8 cellular contexts compared by ENCODE assay signal in genomic region chr9:129028192-129028966, GRCh38. TPM values are rescaled to one million over a fixed set of nuclear protein-coding genes. Genes with fewer than 3 reads are reported as not detected.
DNase-seq lines count a peak whose midpoint lies in the region; TF ChIP-seq lines count a peak whose summit lies in the region.

SH3GLB2 (minus strand) TSS chr9:129028331; CDS start chr9:129028154, 177 bp downstream.

- H3K4me3 ChIP-seq in MG63 (peak within 1 kb of the TSS; percentile 65), SJSA1 (peak within 1 kb of the TSS; percentile 91), neutrophil (ENCODE audit: low read depth in 1 of 2, low read length in 1 of 2) (peak within 1 kb of the TSS; percentile 68 to 80)

- peak within 1 kb of the TSS; percentile 27 for H3K18ac ChIP-seq in H9 (ENCODE audit: insufficient read length, low read depth, low read length)

- H2BK12ac ChIP-seq in H9 (ENCODE audit: insufficient read length, low read depth, low read length), result no peak within 1 kb of the TSS

- no peak within 1 kb of the TSS; the same call in 1 of the 2 replicates for H2BK15ac ChIP-seq in H9 (ENCODE audit: low read depth, low read length)

- H3K9me3 Mint-ChIP-seq in H9, result no peaks in the 10 kb centered on the region

- H3K23me2 ChIP-seq in H9 (ENCODE audit: insufficient read length, low read depth, low read length, poor library complexity, severe bottlenecking), result peaks cover 7% of the 10 kb centered on the region

- peak within 1 kb of the TSS; percentile 30 for H3K9ac ChIP-seq in H9 (ENCODE audit: extremely low read depth, insufficient read length, low read length)

- no peak within 1 kb of the TSS for H3K56ac ChIP-seq in H9 (ENCODE audit: insufficient read length, low read depth, low read length)

- H3T11ph ChIP-seq in H9 (ENCODE audit: low read length), result no peak within 1 kb of the TSS

- H4K5ac ChIP-seq in H9 (ENCODE audit: insufficient read length, low read depth, low read length), result no peak within 1 kb of the TSS

- H3K9me3 ChIP-seq in H9 (ENCODE audit: control insufficient read depth, low read depth, low read length), result no peaks in the 10 kb centered on the region
- no peaks in the 10 kb centered on the region for H3K9me3 ChIP-seq in MG63
- no peaks in the 10 kb centered on the region for H3K9me3 ChIP-seq in SJSA1 (replicated peaks)
- no peaks in the 10 kb centered on the region for H3K9me3 ChIP-seq in neutrophil

- no peak within 1 kb of the TSS for H3K23ac ChIP-seq in H9 (ENCODE audit: insufficient read length, low read depth, low read length)

- H3K4ac ChIP-seq in H9 (ENCODE audit: low read depth, low read length), result no peak within 1 kb of the TSS

- H3K4me1 Mint-ChIP-seq in H9, result peaks cover 9 to 40% of the 10 kb centered on the region in 2 experiments

- H3K36me3 ChIP-seq in MG63, result no peaks in the 10 kb centered on the region
- no peaks in the 10 kb centered on the region for H3K36me3 ChIP-seq in SJSA1
- no peaks in the 10 kb centered on the region for H3K36me3 ChIP-seq in neutrophil

- in situ Hi-C loops in G401 (cut with HindIII; ENCODE audit: low sequenced_read_pairs), result no loop called here

- H3K14ac ChIP-seq in H9 (ENCODE audit: insufficient read depth, low read length), result peak within 1 kb of the TSS; percentile 57; the same call in 1 of the 2 replicates

- no peaks in the 10 kb centered on the region for H4K20me1 ChIP-seq in H9 (ENCODE audit: control insufficient read depth, insufficient read depth, insufficient read length)

- DNase-seq in G401 (ENCODE audit: low spot score) (peak; percentile 99), H9 (peak; percentile 96), MG63 (peak; percentile 88), SJSA1 (ENCODE audit: low read depth in 1 of 2, low spot score in 2 of 2) (peak; percentile 56 to 94), foreskin melanocyte (peak; percentile 60)
- peak; percentile 92 to 96 (median 93) for DNase-seq in activated naive CD4-positive, alpha-beta T cell (lab: John Stamatoyannopoulos, UW)

- no peaks in the 10 kb centered on the region for H3K27me3 Mint-ChIP-seq in H9 (ENCODE audit: low read depth)

- H2BK20ac ChIP-seq in H9 (ENCODE audit: low read depth, low read length, poor library complexity, severe bottlenecking), result no peak within 1 kb of the TSS

- H3K27me3 ChIP-seq in H9 (ENCODE audit: insufficient read depth, low read length) (no peaks in the 10 kb centered on the region), MG63 (no peaks in the 10 kb centered on the region), SJSA1 (replicated peaks) (no peaks in the 10 kb centered on the region), neutrophil (no peaks in the 10 kb centered on the region)

- H2AFZ ChIP-seq in H9 (ENCODE audit: low read length), result no peak within 1 kb of the TSS

- H3K4me2 ChIP-seq in H9 (ENCODE audit: insufficient read depth, insufficient read length, low read length), result peak within 1 kb of the TSS; percentile 26

- H2AK5ac ChIP-seq in H9 (ENCODE audit: insufficient read length, low read length), result no peak within 1 kb of the TSS

- H3K4me1 ChIP-seq in H9 (ENCODE audit: insufficient read depth, low read length) (no peaks in the 10 kb centered on the region; the same call in 1 of the 2 replicates), SJSA1 (replicated peaks) (peaks cover 13% of the 10 kb centered on the region), neutrophil (ENCODE audit: control insufficient read depth in 1 of 2, insufficient read depth in 1 of 2, low read depth in 1 of 2, low read length in 1 of 2) (peaks cover 26 to 31% of the 10 kb centered on the region in 2 experiments)

- H4K91ac ChIP-seq in H9 (ENCODE audit: insufficient read length, low read depth, low read length), result no peak within 1 kb of the TSS

- H3K36me3 Mint-ChIP-seq in H9 (ENCODE audit: insufficient read depth in 1 of 3, low read depth in 3 of 3), result no peaks in the 10 kb centered on the region; a peak in 1 of 7 replicates

- peak within 1 kb of the TSS; percentile 15 to 88 (median 69); a peak in 4 of 7 replicates for H3K27ac Mint-ChIP-seq in H9

- WGBS in H9 (ENCODE audit: extremely low coverage, insufficient read length, low lambda C conversion rate), result no CpG with 5 or more reads among the region's 60 CpGs

- H3K79me2 ChIP-seq in H9 (ENCODE audit: insufficient read depth, low read length), result peaks cover 2% of the 10 kb centered on the region; the same call in 1 of the 2 replicates

- H3K27ac ChIP-seq in H9 (ENCODE audit: insufficient read length, low read depth, low read length) (no peak within 1 kb of the TSS), SJSA1 (peak within 1 kb of the TSS; percentile 8; the same call in 1 of the 2 replicates), neutrophil (peak within 1 kb of the TSS; percentile 55)

- H2BK5ac ChIP-seq in H9 (ENCODE audit: insufficient read length, low read length), result no peak within 1 kb of the TSS

- peak within 1 kb of the TSS; percentile 76 to 90 for H3K4me3 Mint-ChIP-seq in H9

- H3K79me1 ChIP-seq in H9 (ENCODE audit: insufficient read depth, low read depth, low read length, poor library complexity, severe bottlenecking), result peaks cover 7% of the 10 kb centered on the region

- TF ChIP-seq CTCF in H9 (conservative IDR thresholded peaks at IDR 0.05) (peak; percentile 90), neutrophil (IDR thresholded peaks at IDR 0.05) (peak; percentile 94), subcutaneous adipose tissue (IDR thresholded peaks at IDR 0.05; ENCODE audit: low read depth) (no peak)

- H2BK120ac ChIP-seq in H9 (ENCODE audit: low read depth, low read length, poor library complexity, severe bottlenecking), result no peak within 1 kb of the TSS

- no peak within 1 kb of the TSS for H4K8ac ChIP-seq in H9 (replicated peaks; ENCODE audit: insufficient read length, low read depth, low read length)

RNA-seq across cellular contexts. Expression of gene SH3GLB2, which starts in this region (rescaled TPM):
- total RNA-seq in G401 (2014; rRNA removed; shearing (Covaris generic)), result 43.6 and 54.3 TPM in 2 replicates
- 69.0 and 69.5 TPM in 2 replicates for total RNA-seq in H9 (2021)
- 36.7 and 42.7 TPM in 2 replicates for total RNA-seq in MG63 (2014; rRNA removed; shearing (Covaris generic); ENCODE audit: low replicate concordance)
- 25.6 and 39.9 TPM in 2 replicates for total RNA-seq in SJSA1 (2014; rRNA removed; shearing (Covaris generic))
- 10 to 100 TPM; 24.8 to 74.8 (median 52.5) TPM for total RNA-seq in subcutaneous adipose tissue
